24 cellular contexts compared by ENCODE assay signal in the genomic region with DNA sequence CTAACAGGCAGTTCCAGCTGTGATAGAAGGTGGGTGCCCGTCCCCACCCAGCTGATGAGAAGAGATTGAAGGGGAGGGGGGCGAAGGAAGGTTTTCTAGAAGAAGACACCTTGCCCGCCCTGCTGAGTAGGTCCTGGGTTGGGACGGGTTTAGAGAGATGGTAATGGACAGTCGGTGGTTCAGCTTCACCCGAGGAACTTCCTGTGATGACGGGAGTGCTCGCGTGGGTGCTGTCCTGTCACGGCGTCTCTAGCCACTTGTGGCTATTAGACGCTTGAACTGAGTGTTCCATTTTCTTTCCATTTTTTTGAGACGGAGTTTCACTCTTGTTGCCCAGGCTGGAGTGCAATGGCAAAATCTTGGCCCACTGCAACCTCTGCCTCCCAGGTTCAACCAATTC. TPM values are rescaled to one million over a fixed set of nuclear protein-coding genes. Genes with fewer than 3 reads are reported as not detected.
A peak's percentile ranks its signal among the peaks of the same experiment; 100 is the strongest.
DNase-seq lines count a peak whose midpoint lies in the region; ATAC-seq and TF ChIP-seq lines count a peak whose summit lies in the region.
"Had no signal": no experiment of that assay in that cellular context is flagged by ENCODE, and none has a peak within 500 bp of the region (broad histone marks: within the 10 kb centered on the region; RNA-seq: fewer than 3 reads in every experiment).

No MANE protein-coding gene starts in this region.

- H2AFZ ChIP-seq in neural progenitor cell (replicated peaks) = no peak overlapping the region

- H3K4me3 Mint-ChIP-seq in neural progenitor cell (no peak overlapping the region), endodermal cell (no peak overlapping the region)
- H3K4me3 Mint-ChIP-seq: activated CD4-positive, alpha-beta T cell treated with anti-CD3 and anti-CD28 coated beads for 36 hours; activated CD8-positive, alpha-beta T cell treated with anti-CD3 and anti-CD28 coated beads, Interleukin-2, amount 10 ng/mL, durations not matched to agents 7 days and 5 days; activated naive CD8-positive, alpha-beta T cell treated with anti-CD3 and anti-CD28 coated beads, Interleukin-2, amount 10 ng/mL, durations not matched to agents 7 days and 5 days; CD14-positive monocyte; nephron progenitor cell; stimulated activated effector memory CD8-positive, alpha-beta T cell treated with anti-CD3 and anti-CD28 coated beads, Interleukin-12 subunit alpha, Interleukin-12 subunit beta, amount 100 ng/mL, for 72 hours had no signal

- H3K27ac ChIP-seq in left ventricle myocardium inferior (replicated peaks) (peak overlapping the region; percentile 94), right cardiac atrium (ENCODE audit: low read length) (no peak overlapping the region), ectodermal cell (ENCODE audit: insufficient read depth, low read depth, low read length, poor library complexity, severe bottlenecking) (peak overlapping the region; percentile 47), neural progenitor cell (no peak overlapping the region), endodermal cell (ENCODE audit: low read depth, low read length) (no peak overlapping the region)
- H3K27ac ChIP-seq: 22Rv1 had no signal

- ATAC-seq in right cardiac atrium = no peak
- ATAC-seq: activated CD4-positive, alpha-beta T cell treated with anti-CD3 and anti-CD28 coated beads for 36 hours; activated CD8-positive, alpha-beta T cell treated with anti-CD3 and anti-CD28 coated beads, Interleukin-2, amount 10 ng/mL, durations not matched to agents 7 days and 5 days; stimulated activated effector memory CD8-positive, alpha-beta T cell treated with anti-CD3 and anti-CD28 coated beads, Interleukin-12 subunit alpha, Interleukin-12 subunit beta, amount 100 ng/mL, for 72 hours had no signal

- H3K4me3 ChIP-seq in left ventricle myocardium inferior (no peak overlapping the region), right cardiac atrium (ENCODE audit: low read length) (no peak overlapping the region), ectodermal cell (ENCODE audit: insufficient read depth, low read depth, low read length) (no peak overlapping the region), neural progenitor cell (no peak overlapping the region), endodermal cell (ENCODE audit: low read length) (no peak overlapping the region)
- H3K4me3 ChIP-seq: mucosa of descending colon had no signal

- peaks cover 17% of the 10 kb centered on the region for H3F3A ChIP-seq in neural progenitor cell (ENCODE audit: low read depth)

- H3K4me1 ChIP-seq in left ventricle myocardium inferior = peaks cover 37% of the 10 kb centered on the region
- H3K4me1 ChIP-seq in right cardiac atrium (ENCODE audit: control insufficient read depth, insufficient read depth, low read length) = peaks cover 9% of the 10 kb centered on the region
- peaks cover 23% of the 10 kb centered on the region for H3K4me1 ChIP-seq in ectodermal cell (ENCODE audit: control insufficient read depth, insufficient read depth, low read length)
- H3K4me1 ChIP-seq in neural progenitor cell = peaks cover 16% of the 10 kb centered on the region
- no peaks in the 10 kb centered on the region for H3K4me1 ChIP-seq in endodermal cell (ENCODE audit: control insufficient read depth, insufficient read depth, low read length)

- no peak for TF ChIP-seq CTCF in left ventricle myocardium inferior (IDR thresholded peaks at IDR 0.05; ENCODE audit: borderline replicate concordance)
- no peak for TF ChIP-seq CTCF in neural progenitor cell (IDR thresholded peaks at IDR 0.05)
- no peak for TF ChIP-seq CTCF in endodermal cell (conservative IDR thresholded peaks at IDR 0.05)

- H3K9me3 ChIP-seq in left ventricle myocardium inferior (replicated peaks) = no peaks in the 10 kb centered on the region
- H3K9me3 ChIP-seq in right cardiac atrium (ENCODE audit: control insufficient read depth, low read length) = no peaks in the 10 kb centered on the region
- H3K9me3 ChIP-seq in ectodermal cell (ENCODE audit: control insufficient read depth, low read length) = no peaks in the 10 kb centered on the region
- no peaks in the 10 kb centered on the region for H3K9me3 ChIP-seq in neural progenitor cell (ENCODE audit: low read depth)
- no peaks in the 10 kb centered on the region for H3K9me3 ChIP-seq in endodermal cell (ENCODE audit: control insufficient read depth, low read length)
- H3K9me3 ChIP-seq: mucosa of descending colon had no signal

- H3K36me3 Mint-ChIP-seq in neural progenitor cell = peaks cover 4% of the 10 kb centered on the region
- peaks cover 36% of the 10 kb centered on the region for H3K36me3 Mint-ChIP-seq in endodermal cell (ENCODE audit: low read depth)

- DNase-seq in left ventricle myocardium inferior (no peak), right cardiac atrium (no peak), neural progenitor cell (ENCODE audit: low spot score) (no peak), endodermal cell (no peak), NCI-H1417 (lab: John Stamatoyannopoulos, UW) (no peak), epidermal melanocyte (ENCODE audit: insufficient read length, low spot score) (no peak)
- no peak for DNase-seq in activated naive CD4-positive, alpha-beta T cell treated with anti-CD3 and anti-CD28 coated beads, Interleukin-2, amount 50 U/mL, for 16 hours
- DNase-seq: activated CD4-positive, alpha-beta T cell treated with anti-CD3 and anti-CD28 coated beads for 36 hours; activated CD8-positive, alpha-beta T cell treated with anti-CD3 and anti-CD28 coated beads, Interleukin-2, amount 10 ng/mL, durations not matched to agents 7 days and 5 days; activated effector memory CD4-positive, alpha-beta T cell treated with Interleukin-2 at 50 U/mL for 16 hours; activated naive CD8-positive, alpha-beta T cell treated with anti-CD3 and anti-CD28 coated beads, Interleukin-2, amount 10 ng/mL, durations not matched to agents 7 days and 5 days; central memory CD4-positive, alpha-beta T cell; dermis blood vessel endothelial cell; NCI-H446; NCI-H774; stimulated activated CD4-positive, alpha-beta T cell treated with anti-CD3 and anti-CD28 coated beads, Interleukin-4, amount 100 ng/mL, for 24 hours; T-helper 2 cell had no signal

- no peaks in the 10 kb centered on the region for H3K79me2 ChIP-seq in neural progenitor cell (ENCODE audit: low read depth)

- peak overlapping the region; percentile 19 for H3K4me2 ChIP-seq in neural progenitor cell

- H3K36me3 ChIP-seq in left ventricle myocardium inferior = peaks cover 68% of the 10 kb centered on the region
- H3K36me3 ChIP-seq in ectodermal cell (ENCODE audit: control insufficient read depth, insufficient read depth, low read length) = peaks cover 6% of the 10 kb centered on the region
- H3K36me3 ChIP-seq in neural progenitor cell = no peaks in the 10 kb centered on the region
- H3K36me3 ChIP-seq in endodermal cell (ENCODE audit: control insufficient read depth, insufficient read depth, low read length) = peaks cover 25% of the 10 kb centered on the region

- intact Hi-C loops in left ventricle myocardium inferior (cut with micrococcal nuclease) = no loop called here
- intact Hi-C loops in right cardiac atrium (cut with DNase I) = no loop called here

- no peak overlapping the region for H3K27ac Mint-ChIP-seq in neural progenitor cell
- H3K27ac Mint-ChIP-seq in endodermal cell = no peak overlapping the region
- H3K27ac Mint-ChIP-seq: activated CD4-positive, alpha-beta T cell treated with anti-CD3 and anti-CD28 coated beads for 36 hours; activated CD8-positive, alpha-beta T cell treated with anti-CD3 and anti-CD28 coated beads, Interleukin-2, amount 10 ng/mL, durations not matched to agents 7 days and 5 days; activated naive CD8-positive, alpha-beta T cell treated with anti-CD3 and anti-CD28 coated beads, Interleukin-2, amount 10 ng/mL, durations not matched to agents 7 days and 5 days; nephron progenitor cell had no signal

- peaks cover 11% of the 10 kb centered on the region for H4K20me1 ChIP-seq in neural progenitor cell (ENCODE audit: low read depth)

- H3K27me3 Mint-ChIP-seq in neural progenitor cell (ENCODE audit: insufficient read depth, low read depth) (no peaks in the 10 kb centered on the region), endodermal cell (ENCODE audit: insufficient read depth) (no peaks in the 10 kb centered on the region)
- H3K27me3 Mint-ChIP-seq: activated CD4-positive, alpha-beta T cell treated with anti-CD3 and anti-CD28 coated beads for 36 hours; activated naive CD8-positive, alpha-beta T cell treated with anti-CD3 and anti-CD28 coated beads, Interleukin-2, amount 10 ng/mL, durations not matched to agents 7 days and 5 days had no signal

- no peaks in the 10 kb centered on the region for H3K27me3 ChIP-seq in left ventricle myocardium inferior (ENCODE audit: low read depth)
- no peaks in the 10 kb centered on the region for H3K27me3 ChIP-seq in right cardiac atrium (ENCODE audit: control insufficient read depth, insufficient read depth)
- H3K27me3 ChIP-seq in ectodermal cell (ENCODE audit: control insufficient read depth, insufficient read depth, low read length, poor library complexity, severe bottlenecking) = no peaks in the 10 kb centered on the region
- H3K27me3 ChIP-seq in neural progenitor cell = no peaks in the 10 kb centered on the region
- H3K27me3 ChIP-seq in endodermal cell (ENCODE audit: control insufficient read depth, insufficient read depth, low read length, poor library complexity, severe bottlenecking) = no peaks in the 10 kb centered on the region

- 86% methylated on average over 13 of the region's 13 CpGs for whole genome bisulfite sequencing in right cardiac atrium
- WGBS in ectodermal cell, 2 experiments = 89 to 91% methylated on average over 13 of the region's 13 CpGs
- WGBS in endodermal cell (ENCODE audit: insufficient coverage in 1 of 2, insufficient read length in 1 of 2), 2 experiments = 93 to 96% methylated on average over 12 to 13 of the region's 13 CpGs

- H3K9me3 Mint-ChIP-seq in neural progenitor cell = no peaks in the 10 kb centered on the region
- no peaks in the 10 kb centered on the region for H3K9me3 Mint-ChIP-seq in endodermal cell
- H3K9me3 Mint-ChIP-seq: activated naive CD8-positive, alpha-beta T cell treated with anti-CD3 and anti-CD28 coated beads, Interleukin-2, amount 10 ng/mL, durations not matched to agents 7 days and 5 days; CD14-positive monocyte; nephron progenitor cell; stimulated activated effector memory CD8-positive, alpha-beta T cell treated with anti-CD3 and anti-CD28 coated beads, Interleukin-12 subunit alpha, Interleukin-12 subunit beta, amount 100 ng/mL, for 72 hours had no signal

- H3K4me1 Mint-ChIP-seq in neural progenitor cell (peaks cover 19% of the 10 kb centered on the region), endodermal cell (peaks cover 12% of the 10 kb centered on the region)
- H3K4me1 Mint-ChIP-seq: activated CD4-positive, alpha-beta T cell treated with anti-CD3 and anti-CD28 coated beads for 36 hours; activated naive CD8-positive, alpha-beta T cell treated with anti-CD3 and anti-CD28 coated beads, Interleukin-2, amount 10 ng/mL, durations not matched to agents 7 days and 5 days; stimulated activated effector memory CD8-positive, alpha-beta T cell treated with anti-CD3 and anti-CD28 coated beads, Interleukin-12 subunit alpha, Interleukin-12 subunit beta, amount 100 ng/mL, for 72 hours had no signal

- H3K9ac ChIP-seq in neural progenitor cell = no peak overlapping the region
- H3K9ac ChIP-seq in endodermal cell (ENCODE audit: extremely low read depth, low read length, poor library complexity, severe bottlenecking) = no peak overlapping the region

RNA-seq across cellular contexts. Expression of gene MGAT3, which starts 27.6 kb away (rescaled TPM):
- total RNA-seq in left ventricle myocardium inferior = 3.2 TPM
- total RNA-seq in right cardiac atrium = 10 to 100 TPM in 1 of 4 donors, 1 to 10 TPM in 3; 7.3 to 11.6 (median 9.6) TPM
- 8.7 TPM for polyA plus RNA-seq in right cardiac atrium
- polyA plus RNA-seq in ectodermal cell (2013, experiment 1 of 4) = 16.2 TPM
- polyA plus RNA-seq in ectodermal cell (2013, experiment 2 of 4) = 17.3 TPM
- polyA plus RNA-seq in ectodermal cell (2013, experiment 3 of 4) = 11.4 TPM
- 13.2 TPM for polyA plus RNA-seq in ectodermal cell (2013, experiment 4 of 4)
- total RNA-seq in neural progenitor cell (ENCODE audit: low replicate concordance) = 7.5 and 18.5 TPM in 2 replicates
- total RNA-seq in endodermal cell = 10 to 100 TPM in 1 of 2 donors, 1 to 10 TPM in 1; 9.0 to 16.7 TPM
- polyA plus RNA-seq in endodermal cell (2013, experiment 1 of 2) = 14.9 TPM
- polyA plus RNA-seq in endodermal cell (2013, experiment 2 of 2) = 12.0 TPM
- total RNA-seq: M059J had no signal
- polyA plus RNA-seq: CD14-positive monocyte had no signal

RNA-seq across cellular contexts. Expression of gene TAB1, which starts 29.6 kb away (rescaled TPM):
- total RNA-seq in left ventricle myocardium inferior (19.4 TPM), right cardiac atrium (10 to 100 TPM; 14.9 to 18.7 (median 17.3) TPM), neural progenitor cell (ENCODE audit: low replicate concordance) (15.8 and 28.7 TPM in 2 replicates), endodermal cell (10 to 100 TPM; 27.1 to 35.2 TPM)
- polyA plus RNA-seq in right cardiac atrium = 16.2 TPM
- polyA plus RNA-seq in ectodermal cell (2013, experiment 1 of 4) = 33.0 TPM
- 29.7 TPM for polyA plus RNA-seq in ectodermal cell (2013, experiment 2 of 4)
- polyA plus RNA-seq in ectodermal cell (2013, experiment 3 of 4) = 22.4 TPM
- 27.8 TPM for polyA plus RNA-seq in ectodermal cell (2013, experiment 4 of 4)
- polyA plus RNA-seq in endodermal cell (2013, experiment 1 of 2) = 24.4 TPM
- polyA plus RNA-seq in endodermal cell (2013, experiment 2 of 2) = 22.6 TPM

Comparison
In these comparisons a context has a peak if more than half of its experiments do, and no peak if none do; other contexts are left out.
1. H3K27ac ChIP-seq: peak in left ventricle myocardium inferior (single experiment) and ectodermal cell (single experiment); none in right cardiac atrium (single experiment), neural progenitor cell (single experiment) and endodermal cell (single experiment).